8 cellular contexts compared by ENCODE assay signal in the genomic region with DNA sequence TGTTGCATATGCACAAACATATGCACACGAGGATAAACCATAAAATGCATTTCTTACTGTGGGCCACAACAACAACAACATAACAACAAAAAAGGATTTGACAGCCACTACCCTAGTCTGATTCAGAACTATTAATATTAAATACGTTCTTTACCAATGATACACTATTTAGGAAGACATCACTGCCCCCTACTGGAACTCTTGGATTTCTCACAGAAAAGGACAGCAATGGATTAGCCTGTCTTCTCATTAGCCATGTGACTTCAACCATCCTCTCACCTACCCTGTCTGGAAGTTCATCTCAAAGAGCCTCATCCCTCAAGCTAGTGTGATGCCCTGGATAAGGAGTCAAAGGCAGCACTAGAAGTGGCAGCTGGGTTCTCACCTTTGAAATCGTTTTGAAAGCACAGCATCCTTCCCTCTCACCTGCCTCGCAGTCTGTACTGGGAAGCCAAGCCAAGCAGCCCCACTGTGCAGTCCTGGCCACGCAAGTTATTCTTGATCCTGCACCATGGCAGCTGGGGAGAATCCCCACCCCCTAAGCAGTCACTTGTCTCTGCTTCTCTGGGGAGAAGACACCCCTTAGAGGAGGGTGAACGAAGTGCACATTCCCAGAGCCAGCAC.
DNase-seq lines count a peak whose midpoint lies in the region; ATAC-seq, FAIRE-seq and TF ChIP-seq lines count a peak whose summit lies in the region.

No MANE protein-coding gene starts in this region.

- in situ Hi-C loops in G401 (cut with HindIII; ENCODE audit: low sequenced_read_pairs) = no loop called here

- FAIRE-seq in urothelium cell line (lab: Jason Lieb, UNC) = peak; percentile 46

- DNase-seq in A673 (ENCODE audit: low spot score) (peak; percentile 64), G401 (ENCODE audit: low spot score) (peak; percentile 81), NCI-H774 (lab: John Stamatoyannopoulos, UW) (peak; percentile 36), MCF 10A (ENCODE audit: unreplicated experiment) (peak; percentile 93), left kidney (ENCODE audit: low read depth, low spot score) (peak; percentile 54), urothelium cell line (ENCODE audit: low spot score) (peak; percentile 27), GM19240 (ENCODE audit: insufficient read length, low spot score) (no peak)

- intact Hi-C loops in A673 (cut with micrococcal nuclease; ENCODE audit: unreplicated experiment) (loop anchor here (2.0 to 10.0 kb wide), 2 partner anchors 173 to 259 kb away; a partner anchor contains a TSS), MCF 10A (cut with micrococcal nuclease) (loop anchor here (1.0 kb wide), 8 partner anchors 33 to 265 kb away; a partner anchor contains a TSS)

- no peak overlapping the region for H3K4me3 ChIP-seq in A673 (ENCODE audit: low read depth, low read length, poor library complexity, severe bottlenecking)

- ATAC-seq in HG02885 (IDR thresholded peaks at IDR 0.05; ENCODE audit: poor library complexity, unreplicated experiment) = peak; percentile 85

- no peaks in the 10 kb centered on the region for H3K27me3 Mint-ChIP-seq in MCF 10A (ENCODE audit: insufficient read depth, unreplicated experiment)

- peaks cover 6% of the 10 kb centered on the region for H3K4me1 ChIP-seq in A673 (ENCODE audit: insufficient read depth, low read length, poor library complexity, severe bottlenecking)

- BruUV-seq in A673 (replicated peaks; lab: Mats Ljungman, UMichigan) = no TSS peak
- BruUV-seq in MCF 10A (replicated peaks; lab: Mats Ljungman, UMichigan) = no TSS peak

- H3K36me3 Mint-ChIP-seq in MCF 10A (ENCODE audit: insufficient read depth, unreplicated experiment) = no peaks in the 10 kb centered on the region

- no peak overlapping the region for H3K27ac ChIP-seq in A673 (ENCODE audit: low read depth, low read length, poor library complexity, severe bottlenecking)

- TF ChIP-seq CTCF in A673 (conservative IDR thresholded peaks at IDR 0.05; ENCODE audit: low read depth, low read length) (peak; percentile 70), MCF 10A (IDR thresholded peaks at IDR 0.05; ENCODE audit: unreplicated experiment) (peak; percentile 79)

- no peaks in the 10 kb centered on the region for H3K36me3 ChIP-seq in A673 (ENCODE audit: insufficient read depth, low read length, poor library complexity, severe bottlenecking)

- no peaks in the 10 kb centered on the region for H3K27me3 ChIP-seq in A673 (replicated peaks; ENCODE audit: insufficient read depth, low read depth, low read length, poor library complexity)

- CTCF ChIA-PET in A673 (lab: Charles Lee) (no interaction called here), MCF 10A (lab: Yijun Ruan, JAX) (interaction anchor here (0.6 to 38.9 kb wide), 24 partner anchors 9 to 556 kb away, joined by 3 to 1118 read pairs (median 5); a partner anchor contains a TSS)

- peak overlapping the region; percentile 73 for H3K27ac Mint-ChIP-seq in MCF 10A (ENCODE audit: low read depth, unreplicated experiment)

- no peaks in the 10 kb centered on the region for H3K9me3 ChIP-seq in A673 (ENCODE audit: low read depth, low read length, poor library complexity, severe bottlenecking)

- no peaks in the 10 kb centered on the region for H3K9me3 Mint-ChIP-seq in MCF 10A (ENCODE audit: unreplicated experiment)

- no peak overlapping the region for H3K4me3 Mint-ChIP-seq in MCF 10A (ENCODE audit: unreplicated experiment)

- peaks cover 60% of the 10 kb centered on the region for H3K4me1 Mint-ChIP-seq in MCF 10A (ENCODE audit: insufficient read depth, unreplicated experiment)

- POLR2A ChIA-PET in A673 (lab: Charles Lee; ENCODE audit: low non-redundant PET) = no interaction called here
- POLR2A ChIA-PET in MCF 10A (lab: Yijun Ruan, JAX) = interaction anchor here (0.9 to 28.1 kb wide), 11 partner anchors 7 to 265 kb away, joined by 3 to 1127 read pairs (median 7); a partner anchor contains a TSS
